In the genomic region with DNA sequence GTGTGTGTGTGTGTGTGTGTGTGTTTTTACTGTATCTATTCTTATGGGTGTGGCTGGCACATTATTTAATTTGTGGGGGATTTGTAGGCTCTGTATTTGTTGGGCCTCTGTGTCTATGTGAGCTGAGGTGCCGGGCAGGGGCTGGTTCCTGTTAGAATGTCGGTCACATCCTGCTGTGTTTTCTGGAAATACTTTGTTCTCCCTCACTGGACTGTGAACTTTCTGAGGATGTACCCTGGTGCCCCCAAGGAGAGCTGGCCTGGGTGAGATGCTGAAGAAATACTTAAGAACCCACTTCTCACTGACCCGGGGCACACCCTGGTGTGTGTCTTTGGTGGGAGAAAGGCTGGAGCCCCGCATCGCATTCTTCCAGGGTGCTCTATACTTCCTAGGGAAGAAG, we compare ENCODE assay signal across 1 cellular context.
TF ChIP-seq lines count a peak whose summit lies in the region.

No MANE protein-coding gene starts in this region.

TF ChIP-seq in WTC11, 78 proteins besides CTCF, POLR2A, EP300 and RAD21 (continued from another document):
- TF ChIP-seq, protein P1, sequence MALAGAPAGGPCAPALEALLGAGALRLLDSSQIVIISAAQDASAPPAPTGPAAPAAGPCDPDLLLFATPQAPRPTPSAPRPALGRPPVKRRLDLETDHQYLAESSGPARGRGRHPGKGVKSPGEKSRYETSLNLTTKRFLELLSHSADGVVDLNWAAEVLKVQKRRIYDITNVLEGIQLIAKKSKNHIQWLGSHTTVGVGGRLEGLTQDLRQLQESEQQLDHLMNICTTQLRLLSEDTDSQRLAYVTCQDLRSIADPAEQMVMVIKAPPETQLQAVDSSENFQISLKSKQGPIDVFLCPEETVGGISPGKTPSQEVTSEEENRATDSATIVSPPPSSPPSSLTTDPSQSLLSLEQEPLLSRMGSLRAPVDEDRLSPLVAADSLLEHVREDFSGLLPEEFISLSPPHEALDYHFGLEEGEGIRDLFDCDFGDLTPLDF (CRISPR knock-in tag; IDR thresholded peaks at IDR 0.05): no peak
- TF ChIP-seq NR2C2 (CRISPR knock-in tag; IDR thresholded peaks at IDR 0.05) (no peak), NFYB (CRISPR knock-in tag; conservative IDR thresholded peaks at IDR 0.05; ENCODE audit: low read depth) (no peak), SOX15 (CRISPR knock-in tag; IDR thresholded peaks at IDR 0.05) (no peak), ZNF263 (CRISPR knock-in tag; IDR thresholded peaks at IDR 0.05; ENCODE audit: low read depth) (no peak), ZNF671 (CRISPR knock-in tag; IDR thresholded peaks at IDR 0.05) (no peak), FOXP1 (CRISPR knock-in tag; IDR thresholded peaks at IDR 0.05; ENCODE audit: borderline replicate concordance) (no peak), ZNF423 (CRISPR knock-in tag; IDR thresholded peaks at IDR 0.05) (no peak)
- TF ChIP-seq, protein P2, sequence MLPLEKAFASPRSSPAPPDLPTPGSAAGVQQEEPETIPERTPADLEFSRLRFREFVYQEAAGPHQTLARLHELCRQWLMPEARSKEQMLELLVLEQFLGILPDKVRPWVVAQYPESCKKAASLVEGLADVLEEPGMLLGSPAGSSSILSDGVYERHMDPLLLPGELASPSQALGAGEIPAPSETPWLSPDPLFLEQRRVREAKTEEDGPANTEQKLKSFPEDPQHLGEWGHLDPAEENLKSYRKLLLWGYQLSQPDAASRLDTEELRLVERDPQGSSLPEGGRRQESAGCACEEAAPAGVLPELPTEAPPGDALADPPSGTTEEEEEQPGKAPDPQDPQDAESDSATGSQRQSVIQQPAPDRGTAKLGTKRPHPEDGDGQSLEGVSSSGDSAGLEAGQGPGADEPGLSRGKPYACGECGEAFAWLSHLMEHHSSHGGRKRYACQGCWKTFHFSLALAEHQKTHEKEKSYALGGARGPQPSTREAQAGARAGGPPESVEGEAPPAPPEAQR (CRISPR knock-in tag; IDR thresholded peaks at IDR 0.05): no peak
- TF ChIP-seq, protein P3, sequence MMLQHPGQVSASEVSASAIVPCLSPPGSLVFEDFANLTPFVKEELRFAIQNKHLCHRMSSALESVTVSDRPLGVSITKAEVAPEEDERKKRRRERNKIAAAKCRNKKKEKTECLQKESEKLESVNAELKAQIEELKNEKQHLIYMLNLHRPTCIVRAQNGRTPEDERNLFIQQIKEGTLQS (CRISPR knock-in tag; conservative IDR thresholded peaks at IDR 0.05): no peak
- TF ChIP-seq, protein P4, sequence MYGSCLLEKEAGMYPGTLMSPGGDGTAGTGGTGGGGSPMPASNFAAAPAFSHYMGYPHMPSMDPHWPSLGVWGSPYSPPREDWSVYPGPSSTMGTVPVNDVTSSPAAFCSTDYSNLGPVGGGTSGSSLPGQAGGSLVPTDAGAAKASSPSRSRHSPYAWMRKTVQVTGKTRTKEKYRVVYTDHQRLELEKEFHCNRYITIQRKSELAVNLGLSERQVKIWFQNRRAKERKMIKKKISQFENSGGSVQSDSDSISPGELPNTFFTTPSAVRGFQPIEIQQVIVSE (CRISPR knock-in tag; IDR thresholded peaks at IDR 0.05; ENCODE audit: borderline replicate concordance): no peak
- TF ChIP-seq, protein P5, sequence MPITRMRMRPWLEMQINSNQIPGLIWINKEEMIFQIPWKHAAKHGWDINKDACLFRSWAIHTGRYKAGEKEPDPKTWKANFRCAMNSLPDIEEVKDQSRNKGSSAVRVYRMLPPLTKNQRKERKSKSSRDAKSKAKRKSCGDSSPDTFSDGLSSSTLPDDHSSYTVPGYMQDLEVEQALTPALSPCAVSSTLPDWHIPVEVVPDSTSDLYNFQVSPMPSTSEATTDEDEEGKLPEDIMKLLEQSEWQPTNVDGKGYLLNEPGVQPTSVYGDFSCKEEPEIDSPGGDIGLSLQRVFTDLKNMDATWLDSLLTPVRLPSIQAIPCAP (CRISPR knock-in tag; IDR thresholded peaks at IDR 0.05): no peak
